ENCODE assay signal across 8 cellular contexts in genomic region chr18:13218376-13219011, GRCh38. TPM values are rescaled to one million over a fixed set of nuclear protein-coding genes. Genes with fewer than 3 reads are reported as not detected.
DNase-seq lines count a peak whose midpoint lies in the region; ATAC-seq, FAIRE-seq and TF ChIP-seq lines count a peak whose summit lies in the region.

Gene LDLRAD4 (plus strand): TSS chr18:13218760.

- TF ChIP-seq CTCF in WERI-Rb-1 (IDR thresholded peaks at IDR 0.05; ENCODE audit: low read depth, low read length) (no peak), colonic mucosa (IDR thresholded peaks at IDR 0.05) (no peak), lower lobe of right lung (IDR thresholded peaks at IDR 0.05) (no peak), D721Med (IDR thresholded peaks at IDR 0.05; ENCODE audit: insufficient read depth, missing control alignments) (no peak)

- intact Hi-C loops in colonic mucosa (cut with DNase I) (loop anchor here (5.0 kb wide), 1 partner anchor 409 kb away; no protein-coding TSS in a partner anchor), lower lobe of right lung (cut with DNase I) (no loop called here)

- H3K4me1 ChIP-seq in colonic mucosa (peaks cover 45% of the 10 kb centered on the region), lower lobe of right lung (peaks cover 69% of the 10 kb centered on the region)

- H3K27ac ChIP-seq in WERI-Rb-1 (peak within 1 kb of the TSS; percentile 79), colonic mucosa (peak within 1 kb of the TSS; percentile 59), lower lobe of right lung (peak within 1 kb of the TSS; percentile 78)

- peak; percentile 36 for DNase-seq in activated T-cell treated with anti-CD3 and anti-CD28 coated beads for 1 hour (ENCODE audit: low read depth)
- no peak for DNase-seq in activated T-cell treated with anti-CD3 and anti-CD28 coated beads for 4 hours
- peak; percentile 51 for DNase-seq in WERI-Rb-1
- DNase-seq in colonic mucosa: peak; percentile 58
- no peak for DNase-seq in lower lobe of right lung
- peak; percentile 17 for DNase-seq in stimulated activated CD8-positive, alpha-beta memory T cell treated with anti-CD3 and anti-CD28 coated beads, Interleukin-12 subunit alpha, Interleukin-12 subunit beta, amount 100 ng/mL, for 1 hour (ENCODE audit: low read depth)
- DNase-seq in D721Med (ENCODE audit: insufficient read length, low spot score): no peak

- peak within 1 kb of the TSS; percentile 91 for H3K4me3 ChIP-seq in WERI-Rb-1 (ENCODE audit: low read depth, low read length)
- H3K4me3 ChIP-seq in colonic mucosa: peak within 1 kb of the TSS; percentile 86
- peak within 1 kb of the TSS; percentile 74 for H3K4me3 ChIP-seq in lower lobe of right lung

- H3K9ac ChIP-seq in colonic mucosa (ENCODE audit: low read depth in 2 of 2, low read length in 2 of 2): peak within 1 kb of the TSS; percentile 82

- H3K36me3 ChIP-seq in WERI-Rb-1 (no peaks in the 10 kb centered on the region), colonic mucosa (no peaks in the 10 kb centered on the region), lower lobe of right lung (no peaks in the 10 kb centered on the region)

- ATAC-seq in lower lobe of right lung: peak; percentile 22 to 24
- no peak for ATAC-seq in HG02852 (IDR thresholded peaks at IDR 0.05; ENCODE audit: unreplicated experiment)

- H3K9me3 ChIP-seq in WERI-Rb-1 (ENCODE audit: severe bottlenecking) (no peaks in the 10 kb centered on the region), colonic mucosa (no peaks in the 10 kb centered on the region), lower lobe of right lung (no peaks in the 10 kb centered on the region)

- FAIRE-seq in D721Med (lab: Jason Lieb, UNC): no peak

- H3K27me3 ChIP-seq in WERI-Rb-1 (ENCODE audit: insufficient read depth, low read depth, severe bottlenecking) (peaks cover 5% of the 10 kb centered on the region), colonic mucosa (no peaks in the 10 kb centered on the region), lower lobe of right lung (ENCODE audit: low read depth) (peaks cover 22% of the 10 kb centered on the region)

RNA-seq across cellular contexts. Expression of gene LDLRAD4, which starts in this region (rescaled TPM):
- total RNA-seq in colonic mucosa (10 to 100 TPM; 11.7 to 17.0 TPM), lower lobe of right lung (24.6 TPM)

Comparison
In these comparisons a context has a peak if more than half of its experiments do, and no peak if none do; other contexts are left out.
1. DNase-seq: peak in activated T-cell treated with anti-CD3 and anti-CD28 coated beads for 1 hour (single experiment), WERI-Rb-1 (single experiment), colonic mucosa (single experiment) and stimulated activated CD8-positive, alpha-beta memory T cell treated with anti-CD3 and anti-CD28 coated beads, Interleukin-12 subunit alpha, Interleukin-12 subunit beta, amount 100 ng/mL, for 1 hour (single experiment); none in activated T-cell treated with anti-CD3 and anti-CD28 coated beads for 4 hours (single experiment), lower lobe of right lung (single experiment) and D721Med (single experiment).
2. Peak in every context shown above with its lines, with median percentiles within 50 percentile points of each other: H3K27ac ChIP-seq and H3K4me3 ChIP-seq.